9 cellular contexts compared by ENCODE assay signal in the genomic region with DNA sequence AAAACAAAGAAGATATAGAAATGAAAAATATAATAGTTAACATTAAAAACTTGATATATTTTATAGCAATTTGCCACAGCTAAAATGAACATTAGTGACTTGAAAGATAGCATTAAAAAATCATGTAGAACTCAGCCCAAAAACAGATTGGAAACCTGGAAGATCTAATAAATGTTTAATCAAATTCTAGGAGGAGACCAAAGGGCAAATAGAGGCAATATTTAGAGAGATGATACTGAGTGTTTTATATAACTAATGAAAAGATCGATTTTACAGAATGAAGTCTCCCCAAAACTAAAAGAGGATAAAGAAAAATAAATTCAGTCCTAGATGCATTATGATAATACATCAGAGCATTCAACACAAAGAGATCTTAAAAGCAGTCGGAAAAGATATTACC.
"Had no signal": no experiment of that assay in that cellular context is flagged by ENCODE, and none has a peak within 500 bp of the region (broad histone marks: within the 10 kb centered on the region; RNA-seq: fewer than 3 reads in every experiment).

No MANE protein-coding gene starts in this region.

- H3K9me3 ChIP-seq: HAP-1 had no signal

- FAIRE-seq: K562 had no signal

- H3K27ac Mint-ChIP-seq: HFFc6 had no signal

- H3K9me3 Mint-ChIP-seq: HFFc6 had no signal

- DNase-seq: GOT3, H7, HFFc6, IMR-90, KG1 had no signal

- H3K27ac ChIP-seq: HL-60 had no signal

- ATAC-seq: HCT116, K562 had no signal

- H3K4me3 ChIP-seq: HAP-1, K562 had no signal

- H3K4me3 Mint-ChIP-seq: HFFc6 had no signal

- H3K36me3 ChIP-seq: HAP-1 had no signal
